In the genomic region with DNA sequence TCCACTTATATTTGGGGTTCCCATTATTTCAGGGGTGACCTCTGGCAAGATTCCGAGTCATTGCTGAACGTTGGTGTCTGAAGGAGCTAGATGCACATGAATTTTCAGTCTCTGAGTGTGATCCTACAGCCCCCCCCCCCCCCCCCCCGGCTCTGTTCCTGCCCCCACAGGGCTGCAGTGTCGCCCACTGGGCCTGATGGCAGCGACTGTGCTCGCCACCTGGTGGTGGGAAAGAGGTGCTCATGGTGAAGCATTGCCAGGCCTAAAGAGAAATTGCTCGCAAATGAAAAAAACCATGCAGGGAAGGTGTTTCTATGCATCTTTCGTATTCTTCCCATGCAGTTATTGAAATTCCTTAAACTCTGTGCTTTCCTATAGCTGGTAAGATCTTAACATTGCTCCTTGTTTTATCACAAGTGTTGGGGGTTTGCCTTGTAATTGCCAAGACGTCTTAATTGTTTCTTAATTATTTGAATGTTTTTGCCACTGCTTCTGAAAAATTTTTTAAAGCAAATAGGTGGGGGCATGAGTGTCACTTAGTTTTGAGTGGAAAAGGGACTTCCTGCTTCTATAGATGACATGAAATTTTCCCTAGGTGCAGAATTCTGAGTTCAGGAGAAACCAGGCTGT, we compare ENCODE assay signal across 1 cellular context.
TF ChIP-seq lines count a peak whose summit lies in the region.

No MANE protein-coding gene starts in this region.

TF ChIP-seq in HEK293, 187 proteins besides CTCF, POLR2A, EP300 and RAD21 (continued from another document):
- TF ChIP-seq ZNF639 (tag by site-specific recombination; IDR thresholded peaks at IDR 0.05), result no peak
- peak; percentile 39 for TF ChIP-seq GLIS1 (tag by site-specific recombination; IDR thresholded peaks at IDR 0.05)
- no peak for TF ChIP-seq ZNF501 (tag by site-specific recombination; IDR thresholded peaks at IDR 0.05)
- no peak for TF ChIP-seq ZNF155 (tag by site-specific recombination; IDR thresholded peaks at IDR 0.05)
- peak; percentile 49; the same call in 1 of the 2 replicates for TF ChIP-seq GLIS2 (tag by site-specific recombination; IDR thresholded peaks at IDR 0.05)
- TF ChIP-seq MYNN (tag by site-specific recombination; IDR thresholded peaks at IDR 0.05; ENCODE audit: borderline replicate concordance), result no peak
- 0 out of 2 replicates have a peak, but pooled peaks have one; percentile 19 for TF ChIP-seq EGR2 (tag by site-specific recombination; IDR thresholded peaks at IDR 0.05; ENCODE audit: low read depth)
- TF ChIP-seq, protein P1, sequence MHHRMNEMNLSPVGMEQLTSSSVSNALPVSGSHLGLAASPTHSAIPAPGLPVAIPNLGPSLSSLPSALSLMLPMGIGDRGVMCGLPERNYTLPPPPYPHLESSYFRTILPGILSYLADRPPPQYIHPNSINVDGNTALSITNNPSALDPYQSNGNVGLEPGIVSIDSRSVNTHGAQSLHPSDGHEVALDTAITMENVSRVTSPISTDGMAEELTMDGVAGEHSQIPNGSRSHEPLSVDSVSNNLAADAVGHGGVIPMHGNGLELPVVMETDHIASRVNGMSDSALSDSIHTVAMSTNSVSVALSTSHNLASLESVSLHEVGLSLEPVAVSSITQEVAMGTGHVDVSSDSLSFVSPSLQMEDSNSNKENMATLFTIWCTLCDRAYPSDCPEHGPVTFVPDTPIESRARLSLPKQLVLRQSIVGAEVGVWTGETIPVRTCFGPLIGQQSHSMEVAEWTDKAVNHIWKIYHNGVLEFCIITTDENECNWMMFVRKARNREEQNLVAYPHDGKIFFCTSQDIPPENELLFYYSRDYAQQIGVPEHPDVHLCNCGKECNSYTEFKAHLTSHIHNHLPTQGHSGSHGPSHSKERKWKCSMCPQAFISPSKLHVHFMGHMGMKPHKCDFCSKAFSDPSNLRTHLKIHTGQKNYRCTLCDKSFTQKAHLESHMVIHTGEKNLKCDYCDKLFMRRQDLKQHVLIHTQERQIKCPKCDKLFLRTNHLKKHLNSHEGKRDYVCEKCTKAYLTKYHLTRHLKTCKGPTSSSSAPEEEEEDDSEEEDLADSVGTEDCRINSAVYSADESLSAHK (tag by site-specific recombination; IDR thresholded peaks at IDR 0.05), result no peak
- TF ChIP-seq ZFHX2 (tag by site-specific recombination; conservative IDR thresholded peaks at IDR 0.05), result 0 out of 2 replicates have a peak, but pooled peaks have one; percentile 22
- TF ChIP-seq ZNF701 (tag by site-specific recombination; IDR thresholded peaks at IDR 0.05), result no peak
- no peak for TF ChIP-seq YY1 (tag by site-specific recombination; IDR thresholded peaks at IDR 0.05)
- TF ChIP-seq TRIM28 (IDR thresholded peaks at IDR 0.05; ENCODE audit: borderline replicate concordance, low read length), result no peak
- TF ChIP-seq ZNF394 (tag by site-specific recombination; IDR thresholded peaks at IDR 0.05; ENCODE audit: borderline replicate concordance), result no peak
- TF ChIP-seq ZNF16 (tag by site-specific recombination; IDR thresholded peaks at IDR 0.05; ENCODE audit: low read depth), result no peak
- TF ChIP-seq ZBTB48 (tag by site-specific recombination; IDR thresholded peaks at IDR 0.05), result no peak
- TF ChIP-seq, protein P2, sequence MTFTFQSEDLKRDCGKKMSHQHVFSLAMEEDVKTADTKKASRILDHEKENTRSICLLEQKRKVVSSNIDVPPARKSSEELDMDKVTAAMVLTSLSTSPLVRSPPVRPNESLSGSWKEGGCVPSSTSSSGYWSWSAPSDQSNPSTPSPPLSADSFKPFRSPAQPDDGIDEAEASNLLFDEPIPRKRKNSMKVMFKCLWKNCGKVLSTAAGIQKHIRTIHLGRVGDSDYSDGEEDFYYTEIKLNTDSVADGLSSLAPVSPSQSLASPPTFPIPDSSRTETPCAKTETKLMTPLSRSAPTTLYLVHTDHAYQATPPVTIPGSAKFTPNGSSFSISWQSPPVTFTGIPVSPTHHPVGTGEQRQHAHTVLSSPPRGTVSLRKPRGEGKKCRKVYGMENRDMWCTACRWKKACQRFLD (tag by site-specific recombination; IDR thresholded peaks at IDR 0.05), result no peak
- TF ChIP-seq ZNF2 (tag by site-specific recombination; IDR thresholded peaks at IDR 0.05), result 0 out of 2 replicates have a peak, but pooled peaks have one; percentile 32
- TF ChIP-seq ZNF654 (tag by site-specific recombination; IDR thresholded peaks at IDR 0.05; ENCODE audit: low read depth), result peak; percentile 29
- TF ChIP-seq ZNF585B (tag by site-specific recombination; IDR thresholded peaks at IDR 0.05), result no peak
- TF ChIP-seq, protein P3, sequence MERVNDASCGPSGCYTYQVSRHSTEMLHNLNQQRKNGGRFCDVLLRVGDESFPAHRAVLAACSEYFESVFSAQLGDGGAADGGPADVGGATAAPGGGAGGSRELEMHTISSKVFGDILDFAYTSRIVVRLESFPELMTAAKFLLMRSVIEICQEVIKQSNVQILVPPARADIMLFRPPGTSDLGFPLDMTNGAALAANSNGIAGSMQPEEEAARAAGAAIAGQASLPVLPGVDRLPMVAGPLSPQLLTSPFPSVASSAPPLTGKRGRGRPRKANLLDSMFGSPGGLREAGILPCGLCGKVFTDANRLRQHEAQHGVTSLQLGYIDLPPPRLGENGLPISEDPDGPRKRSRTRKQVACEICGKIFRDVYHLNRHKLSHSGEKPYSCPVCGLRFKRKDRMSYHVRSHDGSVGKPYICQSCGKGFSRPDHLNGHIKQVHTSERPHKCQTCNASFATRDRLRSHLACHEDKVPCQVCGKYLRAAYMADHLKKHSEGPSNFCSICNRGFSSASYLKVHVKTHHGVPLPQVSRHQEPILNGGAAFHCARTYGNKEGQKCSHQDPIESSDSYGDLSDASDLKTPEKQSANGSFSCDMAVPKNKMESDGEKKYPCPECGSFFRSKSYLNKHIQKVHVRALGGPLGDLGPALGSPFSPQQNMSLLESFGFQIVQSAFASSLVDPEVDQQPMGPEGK (tag by site-specific recombination; IDR thresholded peaks at IDR 0.05), result peak; percentile 52
- TF ChIP-seq ZNF768 (tag by site-specific recombination; IDR thresholded peaks at IDR 0.05), result no peak
- TF ChIP-seq ZNF175 (tag by site-specific recombination; IDR thresholded peaks at IDR 0.05), result no peak
- TF ChIP-seq ZNF473 (tag by site-specific recombination; IDR thresholded peaks at IDR 0.05), result no peak
- TF ChIP-seq, protein P4, sequence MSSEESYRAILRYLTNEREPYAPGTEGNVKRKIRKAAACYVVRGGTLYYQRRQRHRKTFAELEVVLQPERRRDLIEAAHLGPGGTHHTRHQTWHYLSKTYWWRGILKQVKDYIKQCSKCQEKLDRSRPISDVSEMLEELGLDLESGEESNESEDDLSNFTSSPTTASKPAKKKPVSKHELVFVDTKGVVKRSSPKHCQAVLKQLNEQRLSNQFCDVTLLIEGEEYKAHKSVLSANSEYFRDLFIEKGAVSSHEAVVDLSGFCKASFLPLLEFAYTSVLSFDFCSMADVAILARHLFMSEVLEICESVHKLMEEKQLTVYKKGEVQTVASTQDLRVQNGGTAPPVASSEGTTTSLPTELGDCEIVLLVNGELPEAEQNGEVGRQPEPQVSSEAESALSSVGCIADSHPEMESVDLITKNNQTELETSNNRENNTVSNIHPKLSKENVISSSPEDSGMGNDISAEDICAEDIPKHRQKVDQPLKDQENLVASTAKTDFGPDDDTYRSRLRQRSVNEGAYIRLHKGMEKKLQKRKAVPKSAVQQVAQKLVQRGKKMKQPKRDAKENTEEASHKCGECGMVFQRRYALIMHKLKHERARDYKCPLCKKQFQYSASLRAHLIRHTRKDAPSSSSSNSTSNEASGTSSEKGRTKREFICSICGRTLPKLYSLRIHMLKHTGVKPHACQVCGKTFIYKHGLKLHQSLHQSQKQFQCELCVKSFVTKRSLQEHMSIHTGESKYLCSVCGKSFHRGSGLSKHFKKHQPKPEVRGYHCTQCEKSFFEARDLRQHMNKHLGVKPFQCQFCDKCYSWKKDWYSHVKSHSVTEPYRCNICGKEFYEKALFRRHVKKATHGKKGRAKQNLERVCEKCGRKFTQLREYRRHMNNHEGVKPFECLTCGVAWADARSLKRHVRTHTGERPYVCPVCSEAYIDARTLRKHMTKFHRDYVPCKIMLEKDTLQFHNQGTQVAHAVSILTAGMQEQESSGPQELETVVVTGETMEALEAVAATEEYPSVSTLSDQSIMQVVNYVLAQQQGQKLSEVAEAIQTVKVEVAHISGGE (tag by site-specific recombination; conservative IDR thresholded peaks at IDR 0.05; ENCODE audit: low read depth), result no peak
- TF ChIP-seq, protein P5, sequence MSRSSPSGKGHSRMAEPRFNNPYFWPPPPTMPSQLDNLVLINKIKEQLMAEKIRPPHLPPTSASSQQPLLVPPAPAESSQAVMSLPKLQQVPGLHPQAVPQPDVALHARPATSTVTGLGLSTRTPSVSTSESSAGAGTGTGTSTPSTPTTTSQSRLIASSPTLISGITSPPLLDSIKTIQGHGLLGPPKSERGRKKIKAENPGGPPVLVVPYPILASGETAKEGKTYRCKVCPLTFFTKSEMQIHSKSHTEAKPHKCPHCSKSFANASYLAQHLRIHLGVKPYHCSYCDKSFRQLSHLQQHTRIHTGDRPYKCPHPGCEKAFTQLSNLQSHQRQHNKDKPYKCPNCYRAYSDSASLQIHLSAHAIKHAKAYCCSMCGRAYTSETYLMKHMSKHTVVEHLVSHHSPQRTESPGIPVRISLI (tag by site-specific recombination; IDR thresholded peaks at IDR 0.05), result no peak
